Comparison of ENCODE assay signal across 8 cellular contexts in the genomic region with DNA sequence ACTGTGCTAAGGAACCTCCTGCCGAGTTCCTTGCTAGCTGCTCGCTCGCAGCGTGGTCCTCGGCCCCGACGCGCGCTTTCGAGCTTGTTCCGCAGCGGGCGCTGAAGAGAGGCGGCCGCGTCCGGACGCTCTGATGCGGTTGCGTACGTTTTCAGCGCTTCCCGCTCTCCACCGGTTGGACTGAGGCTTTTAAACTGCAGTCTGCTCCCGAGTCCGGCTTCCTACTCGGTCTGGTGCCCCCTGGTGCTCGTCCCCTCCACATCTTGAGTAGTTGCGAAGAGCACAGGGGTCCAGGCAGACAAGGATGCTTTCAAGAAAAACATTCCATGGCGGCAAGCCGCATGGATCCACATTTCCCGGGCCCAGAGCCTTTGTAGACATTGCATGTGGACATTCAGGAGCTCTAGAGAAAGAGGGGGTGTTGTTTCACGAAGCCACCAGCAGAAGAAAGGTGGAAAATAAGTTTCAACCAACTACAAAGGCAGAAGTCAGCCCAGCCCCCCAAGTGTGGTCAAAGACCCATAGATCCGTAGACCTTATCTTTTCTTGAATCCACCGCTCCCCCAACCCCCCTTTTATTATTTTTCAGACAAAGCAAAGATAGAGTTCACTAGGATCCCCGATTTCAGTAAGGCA. TPM values are rescaled to one million over a fixed set of nuclear protein-coding genes. Genes with fewer than 3 reads are reported as not detected.
DNase-seq lines count a peak whose midpoint lies in the region; ATAC-seq and TF ChIP-seq lines count a peak whose summit lies in the region.

No MANE protein-coding gene starts in this region.

- no peak overlapping the region for H3K4me3 Mint-ChIP-seq in T-helper 2 cell treated with Interferon-gamma antibody and Interleukin-4, amounts not matched to agents 5 μg/mL and 100 μg/mL, for 36 hours

- ATAC-seq in HG02870 (IDR thresholded peaks at IDR 0.05; ENCODE audit: unreplicated experiment) (peak; percentile 35), GM18858 (IDR thresholded peaks at IDR 0.05; ENCODE audit: unreplicated experiment) (no peak)

- no peak overlapping the region for H3K27ac Mint-ChIP-seq in T-helper 2 cell treated with Interferon-gamma antibody and Interleukin-4, amounts not matched to agents 5 μg/mL and 100 μg/mL, for 36 hours

- H3K36me3 Mint-ChIP-seq in T-helper 2 cell treated with Interferon-gamma antibody and Interleukin-4, amounts not matched to agents 5 μg/mL and 100 μg/mL, for 36 hours (ENCODE audit: low read depth): peaks cover 23% of the 10 kb centered on the region

- in situ Hi-C loops in GM13977 (cut with MboI; ENCODE audit: low pct_unique_long_range_greater_than_20kb, low sequenced_read_pairs, unreplicated experiment) (no loop called here), astrocyte of the cerebellum (cut with HindIII; ENCODE audit: low sequenced_read_pairs) (no loop called here)

- H3K9me3 Mint-ChIP-seq in T-helper 2 cell treated with Interferon-gamma antibody and Interleukin-4, amounts not matched to agents 5 μg/mL and 100 μg/mL, for 36 hours: no peaks in the 10 kb centered on the region

- peak; percentile 78 for DNase-seq in GM13977 (ENCODE audit: low spot score)
- peak; percentile 95 for DNase-seq in NCI-H1694 treated with DMSO at 0.1 percent for 48 hours (lab: John Stamatoyannopoulos, UW)
- peak; percentile 91 for DNase-seq in T-helper 2 cell treated with Interferon-gamma antibody and Interleukin-4, amounts not matched to agents 5 μg/mL and 100 μg/mL, for 36 hours (ENCODE audit: low spot score)
- DNase-seq in astrocyte of the cerebellum (ENCODE audit: low read depth): peak; percentile 95
- peak; percentile 89 to 93 for DNase-seq in hippocampal formation (lab: John Stamatoyannopoulos, UW)
- peak; percentile 87 for DNase-seq in renal cortical epithelial cell (ENCODE audit: low read depth)

- H3K4me1 Mint-ChIP-seq in T-helper 2 cell treated with Interferon-gamma antibody and Interleukin-4, amounts not matched to agents 5 μg/mL and 100 μg/mL, for 36 hours (ENCODE audit: low read depth): peaks cover 17% of the 10 kb centered on the region

- H3K27me3 Mint-ChIP-seq in T-helper 2 cell treated with Interferon-gamma antibody and Interleukin-4, amounts not matched to agents 5 μg/mL and 100 μg/mL, for 36 hours (ENCODE audit: low read depth): no peaks in the 10 kb centered on the region

- TF ChIP-seq CTCF in GM13977 (IDR thresholded peaks at IDR 0.05; ENCODE audit: extremely low read depth, insufficient read depth, missing control alignments) (peak; percentile 73), astrocyte of the cerebellum (IDR thresholded peaks at IDR 0.05; ENCODE audit: low read depth, low read length, missing control alignments) (peak; percentile 83)

- H3K4me3 ChIP-seq in astrocyte of the cerebellum (ENCODE audit: low read depth, low read length): peak overlapping the region; percentile 90

RNA-seq across cellular contexts. Expression of gene WNK1, which starts 1.1 kb away (rescaled TPM):
- total RNA-seq in renal cortical epithelial cell: 43.9 and 222 TPM in 2 replicates
